In the genomic region with DNA sequence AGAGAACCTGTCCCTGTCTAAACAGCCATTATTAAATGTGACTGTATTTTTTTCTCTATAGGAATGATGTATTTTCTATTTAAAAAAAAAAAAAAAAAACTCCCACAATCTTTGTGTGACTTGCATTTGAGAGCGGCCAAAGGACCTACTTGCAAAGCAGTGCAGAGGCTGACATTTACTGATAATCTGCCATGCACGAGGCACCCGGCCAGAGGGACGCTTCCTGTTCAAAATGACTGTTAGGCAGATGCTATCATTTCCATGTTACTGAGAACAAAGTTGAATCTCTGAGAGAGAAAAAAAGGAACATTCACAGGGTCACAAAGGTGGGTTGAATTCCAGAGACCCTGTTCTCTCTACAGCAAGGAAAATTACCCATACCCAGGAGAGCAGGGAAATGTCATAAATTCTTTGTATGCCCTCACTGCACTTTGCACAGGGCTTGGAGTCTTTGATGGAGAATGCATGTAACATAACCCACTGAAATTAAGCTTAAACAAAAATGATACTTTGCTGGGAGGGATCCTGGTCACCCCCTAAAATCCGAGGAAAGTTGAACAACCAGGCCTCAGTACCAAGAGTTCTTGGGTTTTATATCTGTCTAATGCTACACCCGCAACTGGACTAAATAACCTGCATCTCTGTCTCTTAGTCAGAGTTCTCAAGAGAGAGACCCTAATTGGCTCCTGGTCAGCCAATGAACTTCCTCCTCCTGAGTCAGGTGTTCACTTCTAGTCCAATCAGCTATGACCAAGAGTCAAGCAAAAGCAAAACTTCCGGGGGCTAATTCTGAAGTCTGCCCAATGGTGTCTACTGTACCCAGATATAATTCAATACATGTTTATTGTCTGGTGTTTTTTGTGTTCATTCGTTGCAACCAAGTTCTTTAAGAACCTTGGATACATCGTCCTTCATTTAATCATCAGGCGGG, we compare ENCODE assay signal across 9 cellular contexts.
A peak's percentile ranks its signal among the peaks of the same experiment; 100 is the strongest.
DNase-seq lines count a peak whose midpoint lies in the region; ATAC-seq, FAIRE-seq and TF ChIP-seq lines count a peak whose summit lies in the region.
"Had no signal": no experiment of that assay in that cellular context is flagged by ENCODE, and none has a peak within 500 bp of the region (broad histone marks: within the 10 kb centered on the region; RNA-seq: fewer than 3 reads in every experiment).

No MANE protein-coding gene starts in this region.

- H3K36me3 ChIP-seq in GM12878 (ENCODE audit: control insufficient read depth in 2 of 2, insufficient read depth in 2 of 2, low read length in 1 of 2) = no peaks in the 10 kb centered on the region

- no peak overlapping the region; the same call in 1 of the 2 replicates for H2AFZ ChIP-seq in GM12878 (ENCODE audit: control insufficient read depth, low read depth, low read length)

- H3K27ac Mint-ChIP-seq in glutamatergic neuron (ENCODE audit: unreplicated experiment) = no peak overlapping the region
- H3K27ac Mint-ChIP-seq: activated naive CD8-positive, alpha-beta T cell treated with anti-CD3 and anti-CD28 coated beads, Interleukin-2, amount 10 ng/mL, durations not matched to agents 7 days and 5 days had no signal

- H3K4me1 ChIP-seq in GM12878 (ENCODE audit: control insufficient read depth, insufficient read depth, low read length) = no peaks in the 10 kb centered on the region

- CTCF ChIA-PET in GM12878 (lab: Yijun Ruan, JAX) = interaction anchor here (0.6 to 9.2 kb wide), 56 partner anchors 8 to 831 kb away, joined by 3 to 235 read pairs (median 4); partner anchors contain the start of gene FBXO9

- TF ChIP-seq CTCF in C4-2B (conservative IDR thresholded peaks at IDR 0.05) = no peak
- no peak for TF ChIP-seq CTCF in GM12878 (IDR thresholded peaks at IDR 0.05 in 2 of 3, conservative IDR thresholded peaks at IDR 0.05 in 1 of 3; ENCODE audit: control insufficient read depth in 2 of 3, extremely low read depth in 1 of 3, insufficient read depth in 1 of 3, low read depth in 3 of 3, low read length in 3 of 3)
- no peak for TF ChIP-seq CTCF in glutamatergic neuron (IDR thresholded peaks at IDR 0.05; ENCODE audit: partially characterized antibody, unreplicated experiment)

- H3K36me3 Mint-ChIP-seq in glutamatergic neuron (ENCODE audit: unreplicated experiment) = no peaks in the 10 kb centered on the region
- H3K36me3 Mint-ChIP-seq: activated naive CD8-positive, alpha-beta T cell treated with anti-CD3 and anti-CD28 coated beads, Interleukin-2, amount 10 ng/mL, durations not matched to agents 7 days and 5 days had no signal

- H3K4me1 Mint-ChIP-seq in glutamatergic neuron (ENCODE audit: low read depth, unreplicated experiment) = peaks cover 6% of the 10 kb centered on the region

- TSS peak; percentile 93 for BruUV-seq in GM12878 (replicated peaks; lab: Mats Ljungman, UMichigan)

- H3K4me2 ChIP-seq in GM12878 (ENCODE audit: control insufficient read depth, insufficient read depth) = no peak overlapping the region

- H3K4me3 Mint-ChIP-seq in glutamatergic neuron (ENCODE audit: unreplicated experiment) = no peak overlapping the region
- H3K4me3 Mint-ChIP-seq: activated naive CD8-positive, alpha-beta T cell treated with anti-CD3 and anti-CD28 coated beads, Interleukin-2, amount 10 ng/mL, durations not matched to agents 7 days and 5 days had no signal

- H3K27ac ChIP-seq in C4-2B (peak overlapping the region; percentile 44; the same call in 1 of the 2 replicates), GM12878 (ENCODE audit: control insufficient read depth, insufficient read depth) (no peak overlapping the region)

- DNase-seq in KBM-7 = peak; percentile 51
- no peak for DNase-seq in GM12878 (ENCODE audit: low read depth, low spot score)
- DNase-seq in medulla oblongata (ENCODE audit: extremely low spot score) = peak; percentile 75
- no peak for DNase-seq in D341Med (ENCODE audit: low spot score)
- DNase-seq in glutamatergic neuron = no peak
- DNase-seq: activated naive CD8-positive, alpha-beta T cell treated with anti-CD3 and anti-CD28 coated beads, Interleukin-2, amount 10 ng/mL, durations not matched to agents 7 days and 5 days had no signal

- H4K20me1 ChIP-seq in GM12878 (ENCODE audit: control insufficient read depth, insufficient read depth) = no peaks in the 10 kb centered on the region

- no peak for TF ChIP-seq EP300 in GM12878 (IDR thresholded peaks at IDR 0.05; ENCODE audit: borderline replicate concordance in 1 of 2, control insufficient read depth in 1 of 2, low read depth in 2 of 2, low read length in 2 of 2)

- H3K9me3 ChIP-seq in GM12878 (replicated peaks; ENCODE audit: control insufficient read depth, insufficient read depth, low read length) = no peaks in the 10 kb centered on the region

- no peak for TF ChIP-seq RAD21 in GM12878 (IDR thresholded peaks at IDR 0.05; ENCODE audit: insufficient read depth, low read depth, low read length)

- no peak for FAIRE-seq in GM12878 (lab: Jason Lieb, UNC)

- WGBS in GM12878 (ENCODE audit: insufficient coverage, insufficient replicate concordance, low lambda C conversion rate, missing lambda C conversion rate) = 34% methylated on average over 10 of the region's 10 CpGs

- no peak for TF ChIP-seq POLR2A in GM12878 (IDR thresholded peaks at IDR 0.05; ENCODE audit: low read depth, low read length)

- POLR2A ChIA-PET in GM12878 (lab: Charles Lee) = interaction anchor here (0.6 to 1.8 kb wide), 6 partner anchors 22 to 1093 kb away, joined by 3 to 6 read pairs (median 4); no protein-coding TSS in a partner anchor

- intact Hi-C loops in GM12878 (cut with micrococcal nuclease; ENCODE audit: unreplicated experiment) = loop anchor here (1.0 to 10.0 kb wide), 13 partner anchors 42 to 761 kb away; partner anchors contain the start of gene GSTA4

- H3K4me3 ChIP-seq in GM12878 = no peak overlapping the region

- H3K9ac ChIP-seq in GM12878 (ENCODE audit: control insufficient read depth, insufficient read depth, low read length) = no peak overlapping the region

- H3K9me3 Mint-ChIP-seq in glutamatergic neuron (ENCODE audit: unreplicated experiment) = no peaks in the 10 kb centered on the region
- H3K9me3 Mint-ChIP-seq: activated naive CD8-positive, alpha-beta T cell treated with anti-CD3 and anti-CD28 coated beads, Interleukin-2, amount 10 ng/mL, durations not matched to agents 7 days and 5 days had no signal

- in situ Hi-C loops in KBM-7 (cut with MboI; ENCODE audit: low pct_unique_long_range_greater_than_20kb, low sequenced_read_pairs) = loop anchor here (25.0 kb wide), 1 partner anchor 479 kb away; no protein-coding TSS in a partner anchor
- in situ Hi-C loops in GM12878 (cut with MboI) = loop anchor here (5.0 kb wide), 1 partner anchor 311 kb away; no protein-coding TSS in a partner anchor

- peak; percentile 60 for ATAC-seq in GM12878
- no peak for ATAC-seq in GM18873 (IDR thresholded peaks at IDR 0.05; ENCODE audit: low FRiP score, unreplicated experiment)
- no peak for ATAC-seq in GM19035 (IDR thresholded peaks at IDR 0.05; ENCODE audit: unreplicated experiment)

- SMC1A ChIA-PET in GM12878 (lab: Charles Lee; ENCODE audit: uncharacterized antibody, unreplicated experiment) = interaction anchor here (0.6 to 16.0 kb wide), 42 partner anchors 9 to 416 kb away, joined by 3 to 194 read pairs (median 6); no protein-coding TSS in a partner anchor

- no peaks in the 10 kb centered on the region; a peak in 1 of 4 replicates for H3K27me3 ChIP-seq in GM12878 (replicated peaks in 1 of 2; ENCODE audit: control insufficient read depth in 2 of 2, insufficient read depth in 2 of 2, low read length in 1 of 2)

- RAD21 ChIA-PET in GM12878 (lab: Charles Lee; ENCODE audit: unreplicated experiment) = interaction anchor here (0.7 to 6.7 kb wide), 26 partner anchors 9 to 489 kb away, joined by 3 to 99 read pairs (median 4); partner anchors contain the start of gene GSTA4

- H3K27me3 Mint-ChIP-seq in glutamatergic neuron (ENCODE audit: unreplicated experiment) = no peaks in the 10 kb centered on the region

- H3K79me2 ChIP-seq in GM12878 (ENCODE audit: control insufficient read depth, insufficient read depth, low read length) = no peaks in the 10 kb centered on the region

TF ChIP-seq in GM12878, 131 proteins besides CTCF, POLR2A, EP300 and RAD21:
- peak in 1 of 2 experiments; percentile 54; a peak in 1 of 4 replicates for TF ChIP-seq ETV6 (conservative IDR thresholded peaks at IDR 0.05 in 1 of 2, IDR thresholded peaks at IDR 0.05 in 1 of 2; ENCODE audit: borderline replicate concordance in 1 of 2, low read depth in 1 of 2)
- 0 out of 2 replicates have a peak, but pooled peaks have one; percentile 42 for TF ChIP-seq EED (IDR thresholded peaks at IDR 0.05; ENCODE audit: low read depth)
- TF ChIP-seq JUNB (IDR thresholded peaks at IDR 0.05) = peak; percentile 26
- no peak for TF ChIP-seq BACH1 (IDR thresholded peaks at IDR 0.05; ENCODE audit: borderline replicate concordance)

Comparison
In these comparisons a context has a peak if more than half of its experiments do, and no peak if none do; other contexts are left out.
1. DNase-seq: peak in KBM-7 (single experiment) and medulla oblongata (single experiment); none in GM12878 (single experiment), D341Med (single experiment) and glutamatergic neuron (single experiment).